ENCODE assay signal across 11 cellular contexts in genomic region chr11:75280770-75281468, GRCh38. TPM values are rescaled to one million over a fixed set of nuclear protein-coding genes. Genes with fewer than 3 reads are reported as not detected.
DNase-seq lines count a peak whose midpoint lies in the region; ATAC-seq and TF ChIP-seq lines count a peak whose summit lies in the region.
"Had no signal": no experiment of that assay in that cellular context is flagged by ENCODE, and none has a peak within 500 bp of the region (broad histone marks: within the 10 kb centered on the region; RNA-seq: fewer than 3 reads in every experiment).

No MANE protein-coding gene starts in this region.

- H3K9ac ChIP-seq in endodermal cell (ENCODE audit: extremely low read depth, low read length, poor library complexity, severe bottlenecking) (no peak overlapping the region), mesendoderm (ENCODE audit: low read length) (no peak overlapping the region)

- no peak overlapping the region for H3K4me2 ChIP-seq in mesendoderm (ENCODE audit: low read length)

- peaks cover 14% of the 10 kb centered on the region for H3K4me1 ChIP-seq in endodermal cell (ENCODE audit: control insufficient read depth, insufficient read depth, low read length)
- peaks cover 6% of the 10 kb centered on the region for H3K4me1 ChIP-seq in mesendoderm (ENCODE audit: control insufficient read depth, low read depth, low read length)
- peaks cover 11% of the 10 kb centered on the region for H3K4me1 ChIP-seq in upper lobe of right lung
- H3K4me1 ChIP-seq in Peyer's patch = peaks cover 0 to 12% (median 0%) of the 10 kb centered on the region in 4 donors
- peaks cover 0 to 4% of the 10 kb centered on the region in 2 donors for H3K4me1 ChIP-seq in uterus

- H3K56ac ChIP-seq in mesendoderm (ENCODE audit: low read length) = peak overlapping the region; percentile 4

- H4K8ac ChIP-seq in mesendoderm (ENCODE audit: low read depth, low read length) = no peak overlapping the region

- no peak overlapping the region for H3K4me3 Mint-ChIP-seq in endodermal cell
- H3K4me3 Mint-ChIP-seq: activated T-helper 1 cell treated with anti-CD3 and anti-CD28 coated beads, Interleukin-12 subunit alpha, Interleukin-12 subunit beta, Interleukin-2, Interleukin-4 antibody, amounts not matched to agents 30 ng/mL and 10 ng/mL and 1 ng/mL, durations not matched to agents 14 hours and 24 hours and 36 hours had no signal

- peak overlapping the region; percentile 6 for H3K18ac ChIP-seq in mesendoderm (ENCODE audit: low read length)

- no peaks in the 10 kb centered on the region for H3K27me3 ChIP-seq in endodermal cell (ENCODE audit: control insufficient read depth, insufficient read depth, low read length, poor library complexity, severe bottlenecking)
- no peaks in the 10 kb centered on the region for H3K27me3 ChIP-seq in mesendoderm (ENCODE audit: insufficient read depth, low read length, poor library complexity)
- H3K27me3 ChIP-seq in upper lobe of right lung = no peaks in the 10 kb centered on the region
- no peaks in the 10 kb centered on the region for H3K27me3 ChIP-seq in Peyer's patch
- no peaks in the 10 kb centered on the region for H3K27me3 ChIP-seq in uterus

- no peak overlapping the region for H3K23ac ChIP-seq in mesendoderm (ENCODE audit: low read length)

- H2BK5ac ChIP-seq in mesendoderm (ENCODE audit: low read length) = peak overlapping the region; percentile 48

- H3K79me1 ChIP-seq in mesendoderm (ENCODE audit: low read length) = no peaks in the 10 kb centered on the region

- no peak overlapping the region for H3K4ac ChIP-seq in mesendoderm (ENCODE audit: low read depth, low read length)

- H3K9me3 Mint-ChIP-seq in activated naive CD4-positive, alpha-beta T cell treated with anti-CD3 and anti-CD28 coated beads, Interleukin-2, amount 50 U/mL, for 72 hours = no peaks in the 10 kb centered on the region
- no peaks in the 10 kb centered on the region for H3K9me3 Mint-ChIP-seq in endodermal cell
- H3K9me3 Mint-ChIP-seq: activated T-helper 1 cell treated with anti-CD3 and anti-CD28 coated beads, Interleukin-12 subunit alpha, Interleukin-12 subunit beta, Interleukin-2, Interleukin-4 antibody, amounts not matched to agents 30 ng/mL and 10 ng/mL and 1 ng/mL, durations not matched to agents 14 hours and 24 hours and 36 hours had no signal

- H3K27ac Mint-ChIP-seq in activated naive CD4-positive, alpha-beta T cell treated with anti-CD3 and anti-CD28 coated beads, Interleukin-2, amount 50 U/mL, for 72 hours = peak overlapping the region; percentile 15 to 32
- H3K27ac Mint-ChIP-seq in endodermal cell = peak overlapping the region; percentile 84
- H3K27ac Mint-ChIP-seq: activated T-helper 1 cell treated with anti-CD3 and anti-CD28 coated beads, Interleukin-12 subunit alpha, Interleukin-12 subunit beta, Interleukin-2, Interleukin-4 antibody, amounts not matched to agents 30 ng/mL and 10 ng/mL and 1 ng/mL, durations not matched to agents 14 hours and 24 hours and 36 hours had no signal

- H3K4me3 ChIP-seq in endodermal cell (ENCODE audit: low read length) (no peak overlapping the region), mesendoderm (ENCODE audit: low read length) (no peak overlapping the region), upper lobe of right lung (no peak overlapping the region), Peyer's patch (no peak overlapping the region), uterus (no peak overlapping the region)

- H2BK120ac ChIP-seq in mesendoderm (ENCODE audit: low read depth, low read length) = no peak overlapping the region

- H3K4me1 Mint-ChIP-seq in endodermal cell = peaks cover 22% of the 10 kb centered on the region

- no peak for ATAC-seq in activated naive CD4-positive, alpha-beta T cell treated with anti-CD3 and anti-CD28 coated beads, Interleukin-2, amount 50 U/mL, for 72 hours
- ATAC-seq in upper lobe of right lung = peak; percentile 19
- ATAC-seq in HG02623 (IDR thresholded peaks at IDR 0.05; ENCODE audit: unreplicated experiment) = no peak

- H3K36me3 ChIP-seq in endodermal cell (ENCODE audit: control insufficient read depth, insufficient read depth, low read length) (peaks cover 86% of the 10 kb centered on the region), mesendoderm (ENCODE audit: control insufficient read depth, insufficient read depth, low read length) (peaks cover 2% of the 10 kb centered on the region), upper lobe of right lung (peaks cover 95% of the 10 kb centered on the region), Peyer's patch (peaks cover 0 to 92% (median 0%) of the 10 kb centered on the region in 3 donors), uterus (no peaks in the 10 kb centered on the region)

- H4K5ac ChIP-seq in mesendoderm (ENCODE audit: low read length) = no peak overlapping the region

- H3K9me3 ChIP-seq in endodermal cell (ENCODE audit: control insufficient read depth, low read length) (no peaks in the 10 kb centered on the region), upper lobe of right lung (no peaks in the 10 kb centered on the region), Peyer's patch (no peaks in the 10 kb centered on the region), uterus (no peaks in the 10 kb centered on the region)

- H2BK15ac ChIP-seq in mesendoderm (replicated peaks; ENCODE audit: low read depth) = no peak overlapping the region

- no peak overlapping the region for H3K27ac ChIP-seq in endodermal cell (ENCODE audit: low read depth, low read length)
- peak overlapping the region; percentile 10 for H3K27ac ChIP-seq in mesendoderm (ENCODE audit: low read depth, low read length)
- H3K27ac ChIP-seq in upper lobe of right lung = peak overlapping the region; percentile 12
- peak overlapping the region in 2 of 4 donors; percentile 1 to 56 for H3K27ac ChIP-seq in Peyer's patch
- H3K27ac ChIP-seq in uterus = no peak overlapping the region

- intact Hi-C loops in upper lobe of right lung (cut with DNase I) (no loop called here), uterus (cut with DNase I; ENCODE audit: low total_unique reads) (loop anchor here (10.0 kb wide), 1 partner anchor 254 kb away; no protein-coding TSS in a partner anchor)

- DNase-seq in activated naive CD4-positive, alpha-beta T cell treated with anti-CD3 and anti-CD28 coated beads, Interleukin-2, amount 50 U/mL, for 72 hours (ENCODE audit: low spot score in 2 of 2) = peak in 1 of 2 donors; percentile 9
- DNase-seq in activated naive CD4-positive, alpha-beta T cell (lab: John Stamatoyannopoulos, UW) = no peak
- peak; percentile 73 for DNase-seq in endodermal cell
- no peak for DNase-seq in mesendoderm
- peak; percentile 63 for DNase-seq in upper lobe of right lung
- no peak for DNase-seq in Peyer's patch
- no peak for DNase-seq in uterus
- DNase-seq: NCI-H1048 had no signal

- WGBS in endodermal cell (ENCODE audit: insufficient coverage in 1 of 2, insufficient read length in 1 of 2), 2 experiments = 90 to 94% methylated on average over 14 to 15 of the region's 15 CpGs
- no CpG with 5 or more reads among the region's 15 CpGs for WGBS in mesendoderm (ENCODE audit: extremely low coverage, insufficient coverage, low lambda C conversion rate)

- H3K27me3 Mint-ChIP-seq in endodermal cell (ENCODE audit: insufficient read depth) = no peaks in the 10 kb centered on the region

- no peak overlapping the region for H2AK5ac ChIP-seq in mesendoderm (ENCODE audit: low read length)

- no peak for TF ChIP-seq CTCF in endodermal cell (conservative IDR thresholded peaks at IDR 0.05)
- TF ChIP-seq CTCF in upper lobe of right lung (IDR thresholded peaks at IDR 0.05) = no peak
- peak in 1 of 6 experiments; percentile 19 for TF ChIP-seq CTCF in Peyer's patch (IDR thresholded peaks at IDR 0.05)
- TF ChIP-seq CTCF in uterus (IDR thresholded peaks at IDR 0.05) = no peak

- H3K79me2 ChIP-seq in mesendoderm (ENCODE audit: control insufficient read depth, insufficient read depth, low read length) = no peaks in the 10 kb centered on the region

- no peak for TF ChIP-seq POLR2A in Peyer's patch (IDR thresholded peaks at IDR 0.05)
- no peak for TF ChIP-seq POLR2A in uterus (IDR thresholded peaks at IDR 0.05)

- no peaks in the 10 kb centered on the region for H3K36me3 Mint-ChIP-seq in activated naive CD4-positive, alpha-beta T cell treated with anti-CD3 and anti-CD28 coated beads, Interleukin-2, amount 50 U/mL, for 72 hours
- H3K36me3 Mint-ChIP-seq in endodermal cell (ENCODE audit: low read depth) = peaks cover 67% of the 10 kb centered on the region

RNA-seq across cellular contexts. Expression of gene TPBGL, which starts 40.3 kb away (rescaled TPM):
- under 1 TPM; 0.07 to 0.68 TPM for total RNA-seq in activated naive CD4-positive, alpha-beta T cell treated with anti-CD3 and anti-CD28 coated beads, Interleukin-2, amount 50 U/mL, for 72 hours
- total RNA-seq in endodermal cell (under 1 TPM in 1 of 2 donors, not detected in 1; 0.13 TPM), upper lobe of right lung (0.64 TPM), Peyer's patch (under 1 TPM in 1 of 4 donors, not detected in 3; 0.35 TPM), uterus (1 to 10 TPM in 2 of 4 donors, under 1 TPM in 1, not detected in 1; 0.29 to 2.8 (median 1.0) TPM)
- polyA plus RNA-seq in endodermal cell (2013, experiment 1 of 2) = 0.28 TPM
- 0.21 TPM for polyA plus RNA-seq in endodermal cell (2013, experiment 2 of 2)
- polyA plus RNA-seq in mesendoderm (2013, experiment 1 of 2) = 0.34 TPM
- 0.42 TPM for polyA plus RNA-seq in mesendoderm (2013, experiment 2 of 2)
- total RNA-seq: osteocyte had no signal

Comparison
In these comparisons a context has a peak if more than half of its experiments do, and no peak if none do; other contexts are left out.
1. DNase-seq: peak in endodermal cell (single experiment) and upper lobe of right lung (single experiment); none in activated naive CD4-positive, alpha-beta T cell (0 of 4), mesendoderm (single experiment), Peyer's patch (0 of 3) and uterus (0 of 2).
2. H3K27ac ChIP-seq: peak in mesendoderm (single experiment) and upper lobe of right lung (single experiment); none in endodermal cell (single experiment) and uterus (0 of 2).